In genomic region chr10:46091834-46092522, GRCh38 we compare ENCODE assay signal across 14 cellular contexts. TPM values are rescaled to one million over a fixed set of nuclear protein-coding genes. Genes with fewer than 3 reads are reported as not detected.
DNase-seq lines count a peak whose midpoint lies in the region; ATAC-seq and TF ChIP-seq lines count a peak whose summit lies in the region.
"Had no signal": no experiment of that assay in that cellular context is flagged by ENCODE, and none has a peak within 500 bp of the region (broad histone marks: within the 10 kb centered on the region; RNA-seq: fewer than 3 reads in every experiment).

No MANE protein-coding gene starts in this region.

- H3K4me1 ChIP-seq in BLaER1 (peaks cover 42% of the 10 kb centered on the region), RWPE2 (ENCODE audit: insufficient read depth, poor library complexity, severe bottlenecking) (no peaks in the 10 kb centered on the region)

- H3K4me1 Mint-ChIP-seq in immature natural killer cell, result peaks cover 11% of the 10 kb centered on the region in 2 donors

- peaks cover 0 to 2% (median 0%) of the 10 kb centered on the region in 3 donors for H3K27me3 Mint-ChIP-seq in immature natural killer cell (ENCODE audit: low read depth in 3 of 3)

- no peaks in the 10 kb centered on the region for H3K9me3 Mint-ChIP-seq in immature natural killer cell
- H3K9me3 Mint-ChIP-seq: CD14-positive monocyte had no signal

- peak; percentile 63 for DNase-seq in GF-D8 (lab: John Stamatoyannopoulos, UW)
- DNase-seq in RWPE2 (ENCODE audit: low spot score), result no peak
- DNase-seq in immature natural killer cell, result no peak
- DNase-seq in GDM1 (lab: John Stamatoyannopoulos, UW), result no peak
- DNase-seq in NCI-H2196 treated with DMSO at 0.1 percent for 48 hours (lab: John Stamatoyannopoulos, UW; ENCODE audit: unreplicated experiment), result no peak
- DNase-seq in SK-N-DZ (ENCODE audit: low spot score), result no peak
- DNase-seq: NCI-H1048, NCI-H526, right cardiac atrium, substantia nigra had no signal

- no peaks in the 10 kb centered on the region for H4K20me1 ChIP-seq in BLaER1

- no peak for TF ChIP-seq CTCF in RWPE2 (IDR thresholded peaks at IDR 0.05; ENCODE audit: poor library complexity, severe bottlenecking)

- H3K27ac Mint-ChIP-seq in immature natural killer cell, result peak overlapping the region in 4 of 6 donors; percentile 62 to 77 (median 67)
- H3K27ac Mint-ChIP-seq: CD14-positive monocyte had no signal

- no peaks in the 10 kb centered on the region for H3K27me3 ChIP-seq in BLaER1
- H3K27me3 ChIP-seq in RWPE2 (ENCODE audit: insufficient read depth, poor library complexity, severe bottlenecking), result no peaks in the 10 kb centered on the region

- ATAC-seq in RWPE2 (ENCODE audit: low read depth) (0 out of 3 replicates have a peak, but pooled peaks have one; percentile 16), GM21619 (IDR thresholded peaks at IDR 0.05; ENCODE audit: unreplicated experiment) (no peak)
- ATAC-seq: right cardiac atrium had no signal

- no peaks in the 10 kb centered on the region for H3K36me3 Mint-ChIP-seq in immature natural killer cell
- H3K36me3 Mint-ChIP-seq: CD14-positive monocyte had no signal

- H3K27ac ChIP-seq in BLaER1 (0 out of 2 replicates have a peak overlapping the region, but pooled peaks have one; percentile 1), RWPE2 (ENCODE audit: poor library complexity, severe bottlenecking) (no peak overlapping the region)

- H3K4me3 ChIP-seq in BLaER1, result no peak overlapping the region
- H3K4me3 ChIP-seq in RWPE2 (ENCODE audit: severe bottlenecking), result no peak overlapping the region

- H3K9ac ChIP-seq in BLaER1, result no peak overlapping the region

- peak overlapping the region; percentile 76 for H3K4me2 ChIP-seq in BLaER1

- H3K9me3 ChIP-seq in BLaER1, result no peaks in the 10 kb centered on the region
- peaks cover 4% of the 10 kb centered on the region for H3K9me3 ChIP-seq in RWPE2 (ENCODE audit: severe bottlenecking)

- H3K4me3 Mint-ChIP-seq in immature natural killer cell, result peak overlapping the region in 3 of 5 donors; percentile 9 to 62 (median 35)

- H3K36me3 ChIP-seq in BLaER1 (no peaks in the 10 kb centered on the region), RWPE2 (ENCODE audit: low read depth) (no peaks in the 10 kb centered on the region)

RNA-seq across cellular contexts. Expression of gene MSMB, which starts 45.9 kb away (rescaled TPM):
- not detected for polyA plus RNA-seq in immature natural killer cell
- polyA plus RNA-seq in SK-N-DZ (2014; cell fraction: cytosol; rRNA removed), result not detected in 2 replicates
- polyA plus RNA-seq in SK-N-DZ (2014; cell fraction: nucleus; rRNA removed), result not detected in 2 replicates
- polyA plus RNA-seq: CD14-positive monocyte, fibroblast of lung, right cardiac atrium had no signal
